ENCODE assay signal across 8 cellular contexts in genomic region chr19:11356074-11356397, GRCh38. TPM values are rescaled to one million over a fixed set of nuclear protein-coding genes. Genes with fewer than 3 reads are reported as not detected.
DNase-seq lines count a peak whose midpoint lies in the region; ATAC-seq and TF ChIP-seq lines count a peak whose summit lies in the region.

No MANE protein-coding gene starts in this region.

- H3K9ac ChIP-seq in parathyroid adenoma, result peak overlapping the region; percentile 37

- intact Hi-C loops in CD8-positive, alpha-beta T cell (cut with DNase I, micrococcal nuclease), result no loop called here
- intact Hi-C loops in esophagus muscularis mucosa (cut with DNase I), result no loop called here

- H3K9me3 ChIP-seq in CD8-positive, alpha-beta T cell (ENCODE audit: low read length), result no peaks in the 10 kb centered on the region
- H3K9me3 ChIP-seq in RWPE2 (ENCODE audit: severe bottlenecking) (no peaks in the 10 kb centered on the region), esophagus muscularis mucosa (no peaks in the 10 kb centered on the region), parathyroid adenoma (ENCODE audit: control insufficient read depth, low read length) (no peaks in the 10 kb centered on the region)

- peak overlapping the region; percentile 89 for H3K4me2 ChIP-seq in parathyroid adenoma (ENCODE audit: low read length)

- WGBS in esophagus muscularis mucosa, result 80% methylated on average over 3 of the region's 6 CpGs

- TF ChIP-seq CTCF in CD8-positive, alpha-beta T cell (IDR thresholded peaks at IDR 0.05), result no peak
- TF ChIP-seq CTCF in RWPE2 (IDR thresholded peaks at IDR 0.05; ENCODE audit: poor library complexity, severe bottlenecking) (no peak), esophagus muscularis mucosa (IDR thresholded peaks at IDR 0.05) (no peak), parathyroid adenoma (IDR thresholded peaks at IDR 0.05) (no peak)

- DNase-seq in CD8-positive, alpha-beta T cell, result no peak
- DNase-seq in RWPE2 (ENCODE audit: low spot score) (no peak), esophagus muscularis mucosa (ENCODE audit: extremely low spot score) (no peak), H7 (no peak), NCI-H524 treated with DMSO at 0.1 percent for 48 hours (lab: John Stamatoyannopoulos, UW) (no peak)

- POLR2A ChIA-PET in CD8-positive, alpha-beta T cell (lab: Charles Lee), result no interaction called here

- CTCF ChIA-PET in CD8-positive, alpha-beta T cell (lab: Charles Lee), result no interaction called here

- H3K27ac Mint-ChIP-seq in CD8-positive, alpha-beta T cell, result no peak overlapping the region

- peaks cover 8% of the 10 kb centered on the region for H3K4me1 ChIP-seq in CD8-positive, alpha-beta T cell (ENCODE audit: insufficient read depth, low read length)
- H3K4me1 ChIP-seq in RWPE2 (ENCODE audit: insufficient read depth, poor library complexity, severe bottlenecking), result no peaks in the 10 kb centered on the region
- peaks cover 5 to 28% (median 25%) of the 10 kb centered on the region in 4 donors for H3K4me1 ChIP-seq in esophagus muscularis mucosa
- H3K4me1 ChIP-seq in parathyroid adenoma, result peaks cover 4% of the 10 kb centered on the region

- H3K27me3 ChIP-seq in CD8-positive, alpha-beta T cell (ENCODE audit: insufficient read depth, low read length), result no peaks in the 10 kb centered on the region
- H3K27me3 ChIP-seq in RWPE2 (ENCODE audit: insufficient read depth, poor library complexity, severe bottlenecking) (no peaks in the 10 kb centered on the region), esophagus muscularis mucosa (no peaks in the 10 kb centered on the region), parathyroid adenoma (ENCODE audit: control insufficient read depth, insufficient read depth, low read length) (no peaks in the 10 kb centered on the region), H7 (ENCODE audit: control insufficient read depth, insufficient read depth, low read length) (peaks cover 12% of the 10 kb centered on the region)

- no peak for TF ChIP-seq EP300 in esophagus muscularis mucosa (IDR thresholded peaks at IDR 0.05)

- no peak for TF ChIP-seq POLR2A in esophagus muscularis mucosa (IDR thresholded peaks at IDR 0.05; ENCODE audit: low read depth)

- peak overlapping the region; percentile 37 for H3K4me3 ChIP-seq in CD8-positive, alpha-beta T cell (ENCODE audit: low read depth, low read length)
- H3K4me3 ChIP-seq in RWPE2 (ENCODE audit: severe bottlenecking) (peak overlapping the region; percentile 40), esophagus muscularis mucosa (peak overlapping the region; percentile 73 to 83 (median 80)), parathyroid adenoma (ENCODE audit: low read depth, low read length) (peak overlapping the region; percentile 55), H7 (ENCODE audit: insufficient read depth, low read depth, low read length) (no peak overlapping the region)

- H3K36me3 ChIP-seq in CD8-positive, alpha-beta T cell (ENCODE audit: insufficient read depth, low read length), result no peaks in the 10 kb centered on the region
- H3K36me3 ChIP-seq in RWPE2 (ENCODE audit: low read depth), result no peaks in the 10 kb centered on the region
- H3K36me3 ChIP-seq in esophagus muscularis mucosa, result peaks cover 6 to 31% (median 25%) of the 10 kb centered on the region in 4 donors
- no peaks in the 10 kb centered on the region for H3K36me3 ChIP-seq in parathyroid adenoma (ENCODE audit: control insufficient read depth, insufficient read depth, low read length)
- no peaks in the 10 kb centered on the region for H3K36me3 ChIP-seq in H7 (replicated peaks; ENCODE audit: control insufficient read depth, insufficient read depth, low read length)

- H2AFZ ChIP-seq in parathyroid adenoma, result peak overlapping the region; percentile 74

- peaks cover 13% of the 10 kb centered on the region for H3K27me3 Mint-ChIP-seq in CD8-positive, alpha-beta T cell (ENCODE audit: low read depth)

- H3K4me1 Mint-ChIP-seq in CD8-positive, alpha-beta T cell (ENCODE audit: low read depth), result peaks cover 9% of the 10 kb centered on the region

- ATAC-seq in CD8-positive, alpha-beta T cell, result no peak
- ATAC-seq in RWPE2 (ENCODE audit: low read depth) (no peak), HG03108 (IDR thresholded peaks at IDR 0.05; ENCODE audit: unreplicated experiment) (no peak), GM19023 (IDR thresholded peaks at IDR 0.05; ENCODE audit: unreplicated experiment) (no peak)

- H3K4me3 Mint-ChIP-seq in CD8-positive, alpha-beta T cell, result peak overlapping the region; percentile 80

- H3K36me3 Mint-ChIP-seq in CD8-positive, alpha-beta T cell, result no peaks in the 10 kb centered on the region

- H3K9me3 Mint-ChIP-seq in CD8-positive, alpha-beta T cell, result no peaks in the 10 kb centered on the region

- H3K79me2 ChIP-seq in parathyroid adenoma, result peaks cover 4% of the 10 kb centered on the region

- no peak overlapping the region for H3K27ac ChIP-seq in CD8-positive, alpha-beta T cell (ENCODE audit: low read depth, low read length)
- no peak overlapping the region for H3K27ac ChIP-seq in RWPE2 (ENCODE audit: poor library complexity, severe bottlenecking)
- peak overlapping the region; percentile 79 to 84 (median 82) for H3K27ac ChIP-seq in esophagus muscularis mucosa (replicated peaks in 1 of 4)
- H3K27ac ChIP-seq in parathyroid adenoma, result no peak overlapping the region

RNA-seq across cellular contexts. Expression of gene PLPPR2, which starts 0.8 kb away (rescaled TPM):
- total RNA-seq in CD8-positive, alpha-beta T cell, result 1 to 10 TPM; 6.0 to 6.2 TPM
- 10 to 100 TPM; 32.0 to 49.8 (median 37.5) TPM for total RNA-seq in esophagus muscularis mucosa
- 5.7 and 7.0 TPM in 2 replicates for total RNA-seq in H7 (2014; rRNA removed; shearing (Covaris generic))

RNA-seq across cellular contexts. Expression of gene CCDC159, which starts 9.7 kb away (rescaled TPM):
- 10 to 100 TPM; 26.9 to 36.4 TPM for total RNA-seq in CD8-positive, alpha-beta T cell
- 10 to 100 TPM in 3 of 4 donors, 1 to 10 TPM in 1; 8.3 to 17.6 (median 13.8) TPM for total RNA-seq in esophagus muscularis mucosa
- 2.7 and 5.5 TPM in 2 replicates for total RNA-seq in H7 (2014; rRNA removed; shearing (Covaris generic))

RNA-seq across cellular contexts. Expression of gene TMEM205, which starts 10.0 kb away (rescaled TPM):
- total RNA-seq in CD8-positive, alpha-beta T cell, result 10 to 100 TPM in 1 of 2 experiments, 1 to 10 TPM in 1; 6.5 to 10.6 TPM
- total RNA-seq in esophagus muscularis mucosa, result 100 to 1,000 TPM; 197 to 241 (median 206) TPM
- total RNA-seq in H7 (2014; rRNA removed; shearing (Covaris generic)), result 102 and 128 TPM in 2 replicates

RNA-seq across cellular contexts. Expression of gene RAB3D, which starts 16.6 kb away (rescaled TPM):
- total RNA-seq in CD8-positive, alpha-beta T cell, result 1 to 10 TPM; 1.4 to 1.9 TPM
- total RNA-seq in esophagus muscularis mucosa, result 10 to 100 TPM; 15.1 to 40.3 (median 27.9) TPM
- total RNA-seq in H7 (2014; rRNA removed; shearing (Covaris generic)), result 10.1 and 11.2 TPM in 2 replicates

RNA-seq across cellular contexts. Expression of gene SWSAP1, which starts 18.4 kb away (rescaled TPM):
- 1 to 10 TPM; 2.2 to 2.4 TPM for total RNA-seq in CD8-positive, alpha-beta T cell
- 1 to 10 TPM in 3 of 4 donors, under 1 TPM in 1; 0.66 to 1.7 (median 1.5) TPM for total RNA-seq in esophagus muscularis mucosa
- 3.0 and 3.3 TPM in 2 replicates for total RNA-seq in H7 (2014; rRNA removed; shearing (Covaris generic))

Comparison
In these comparisons a context has a peak if more than half of its experiments do, and no peak if none do; other contexts are left out.
1. H3K27ac ChIP-seq: peak in esophagus muscularis mucosa (4 of 4); none in CD8-positive, alpha-beta T cell (single experiment), RWPE2 (single experiment) and parathyroid adenoma (single experiment).